21 cellular contexts compared by ENCODE assay signal in the genomic region with DNA sequence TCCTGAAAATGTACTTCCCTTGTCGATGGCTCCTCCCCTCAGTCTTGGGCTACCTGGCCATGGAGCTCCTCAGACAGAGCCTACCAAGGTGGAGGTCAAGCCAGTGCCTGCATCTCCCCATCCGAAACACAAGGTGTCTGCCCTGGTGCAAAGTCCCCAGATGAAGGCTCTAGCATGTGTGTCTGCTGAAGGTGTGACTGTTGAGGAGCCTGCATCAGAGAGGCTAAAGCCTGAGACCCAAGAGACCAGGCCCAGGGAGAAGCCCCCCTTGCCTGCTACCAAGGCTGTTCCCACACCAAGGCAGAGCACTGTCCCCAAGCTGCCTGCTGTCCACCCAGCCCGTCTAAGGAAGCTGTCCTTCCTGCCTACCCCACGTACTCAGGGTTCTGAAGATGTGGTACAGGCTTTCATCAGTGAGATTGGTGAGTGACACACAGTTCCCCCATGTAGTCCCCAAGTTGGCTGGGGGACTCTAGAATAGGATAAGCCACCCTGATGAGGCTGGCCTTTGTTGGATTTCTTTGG. TPM values are rescaled to one million over a fixed set of nuclear protein-coding genes. Genes with fewer than 3 reads are reported as not detected.
DNase-seq lines count a peak whose midpoint lies in the region; ATAC-seq and TF ChIP-seq lines count a peak whose summit lies in the region.
"Had no signal": no experiment of that assay in that cellular context is flagged by ENCODE, and none has a peak within 500 bp of the region (broad histone marks: within the 10 kb centered on the region; RNA-seq: fewer than 3 reads in every experiment).

No MANE protein-coding gene starts in this region.

- CTCF ChIA-PET in activated naive CD4-positive, alpha-beta T cell treated with anti-CD3 and anti-CD28 coated beads for 36 hours (lab: Charles Lee): no interaction called here
- CTCF ChIA-PET in Caco-2 (lab: Charles Lee): no interaction called here

- intact Hi-C loops in activated naive CD4-positive, alpha-beta T cell treated with anti-CD3 and anti-CD28 coated beads for 36 hours (cut with micrococcal nuclease): no loop called here
- intact Hi-C loops in activated T-helper 1 cell treated with anti-CD3 and anti-CD28 coated beads, Interleukin-12 subunit alpha, Interleukin-12 subunit beta, Interleukin-2, Interleukin-4 antibody, amounts not matched to agents 30 ng/mL and 10 ng/mL and 1 ng/mL, durations not matched to agents 14 hours and 24 hours and 36 hours (cut with micrococcal nuclease): no loop called here
- intact Hi-C loops in Caco-2 (cut with micrococcal nuclease; ENCODE audit: unreplicated experiment): no loop called here

- TF ChIP-seq CTCF in GM13976 (IDR thresholded peaks at IDR 0.05; ENCODE audit: borderline replicate concordance, control extremely low read depth, extremely low read depth, insufficient read depth, missing control alignments): no peak
- TF ChIP-seq CTCF in osteocyte (IDR thresholded peaks at IDR 0.05): no peak
- TF ChIP-seq CTCF in Caco-2 (IDR thresholded peaks at IDR 0.05; ENCODE audit: insufficient read depth in 1 of 2, low read depth in 1 of 2, low read length in 1 of 2, severe bottlenecking in 1 of 2, unreplicated experiment in 1 of 2): no peak

- DNase-seq in activated naive CD4-positive, alpha-beta T cell treated with anti-CD3 and anti-CD28 coated beads for 36 hours: no peak
- no peak for DNase-seq in activated naive CD4-positive, alpha-beta T cell (lab: John Stamatoyannopoulos, UW)
- peak; percentile 9 for DNase-seq in GM13976 (ENCODE audit: low spot score)
- no peak for DNase-seq in activated T-helper 1 cell treated with anti-CD3 and anti-CD28 coated beads, Interleukin-12 subunit alpha, Interleukin-12 subunit beta, Interleukin-2, Interleukin-4 antibody, amounts not matched to agents 30 ng/mL and 10 ng/mL and 1 ng/mL, durations not matched to agents 14 hours and 24 hours and 36 hours (ENCODE audit: low spot score)
- no peak for DNase-seq in stimulated activated effector memory CD8-positive, alpha-beta T cell treated with anti-CD3 and anti-CD28 coated beads, Interleukin-12 subunit alpha, Interleukin-12 subunit beta, amount 100 ng/mL, for 72 hours (ENCODE audit: low spot score in 2 of 2)
- DNase-seq in kidney glomerular epithelial cell (lab: John Stamatoyannopoulos, UW): no peak
- no peak for DNase-seq in osteocyte (ENCODE audit: extremely low spot score, unreplicated experiment)
- no peak for DNase-seq in Caco-2
- DNase-seq: BE2C; CD4-positive, CD25-positive, alpha-beta regulatory T cell; COR-L47; DMS153; GF-D8; HFFc6; NCI-H1436; NCI-H1930; NCI-H226; NCI-H524; NCI-H82; OCI-M1; SIG-M5 had no signal

- H3K9me3 ChIP-seq in Caco-2: no peaks in the 10 kb centered on the region
- H3K9me3 ChIP-seq: BE2C had no signal

- H3K27me3 Mint-ChIP-seq in activated naive CD4-positive, alpha-beta T cell treated with anti-CD3 and anti-CD28 coated beads for 36 hours (ENCODE audit: low read depth): no peaks in the 10 kb centered on the region
- no peaks in the 10 kb centered on the region for H3K27me3 Mint-ChIP-seq in activated T-helper 1 cell treated with anti-CD3 and anti-CD28 coated beads, Interleukin-12 subunit alpha, Interleukin-12 subunit beta, Interleukin-2, Interleukin-4 antibody, amounts not matched to agents 30 ng/mL and 10 ng/mL and 1 ng/mL, durations not matched to agents 14 hours and 24 hours and 36 hours (ENCODE audit: insufficient read depth)
- no peaks in the 10 kb centered on the region for H3K27me3 Mint-ChIP-seq in osteocyte (ENCODE audit: unreplicated experiment)
- no peaks in the 10 kb centered on the region for H3K27me3 Mint-ChIP-seq in Caco-2 (ENCODE audit: insufficient read depth, unreplicated experiment)
- H3K27me3 Mint-ChIP-seq: CD4-positive, CD25-positive, alpha-beta regulatory T cell had no signal

- H3K4me1 Mint-ChIP-seq in activated naive CD4-positive, alpha-beta T cell treated with anti-CD3 and anti-CD28 coated beads for 36 hours (ENCODE audit: low read depth): peaks cover 19% of the 10 kb centered on the region
- peaks cover 9% of the 10 kb centered on the region for H3K4me1 Mint-ChIP-seq in activated T-helper 1 cell treated with anti-CD3 and anti-CD28 coated beads, Interleukin-12 subunit alpha, Interleukin-12 subunit beta, Interleukin-2, Interleukin-4 antibody, amounts not matched to agents 30 ng/mL and 10 ng/mL and 1 ng/mL, durations not matched to agents 14 hours and 24 hours and 36 hours (ENCODE audit: low read depth)
- peaks cover 49% of the 10 kb centered on the region for H3K4me1 Mint-ChIP-seq in stimulated activated effector memory CD8-positive, alpha-beta T cell treated with anti-CD3 and anti-CD28 coated beads, Interleukin-12 subunit alpha, Interleukin-12 subunit beta, amount 100 ng/mL, for 72 hours
- H3K4me1 Mint-ChIP-seq in osteocyte (ENCODE audit: unreplicated experiment) (peaks cover 3% of the 10 kb centered on the region), Caco-2 (ENCODE audit: low read depth, unreplicated experiment) (peaks cover 10% of the 10 kb centered on the region)

- POLR2A ChIA-PET in Caco-2 (lab: Charles Lee): no interaction called here

- ATAC-seq in stimulated activated effector memory CD8-positive, alpha-beta T cell treated with anti-CD3 and anti-CD28 coated beads, Interleukin-12 subunit alpha, Interleukin-12 subunit beta, amount 100 ng/mL, for 72 hours: no peak

- no peaks in the 10 kb centered on the region for H3K27me3 ChIP-seq in Caco-2 (replicated peaks; ENCODE audit: control insufficient read depth, insufficient read depth, low read length)
- H3K27me3 ChIP-seq: BE2C had no signal

- H3K4me1 ChIP-seq in Caco-2: no peaks in the 10 kb centered on the region
- H3K4me1 ChIP-seq: BE2C had no signal

- in situ Hi-C loops in GM13976 (cut with MboI; ENCODE audit: low sequenced_read_pairs, unreplicated experiment): no loop called here

- peak overlapping the region; percentile 31 for H3K27ac Mint-ChIP-seq in activated naive CD4-positive, alpha-beta T cell treated with anti-CD3 and anti-CD28 coated beads for 36 hours
- peak overlapping the region; percentile 16 for H3K27ac Mint-ChIP-seq in activated T-helper 1 cell treated with anti-CD3 and anti-CD28 coated beads, Interleukin-12 subunit alpha, Interleukin-12 subunit beta, Interleukin-2, Interleukin-4 antibody, amounts not matched to agents 30 ng/mL and 10 ng/mL and 1 ng/mL, durations not matched to agents 14 hours and 24 hours and 36 hours
- peak overlapping the region; percentile 83 for H3K27ac Mint-ChIP-seq in stimulated activated effector memory CD8-positive, alpha-beta T cell treated with anti-CD3 and anti-CD28 coated beads, Interleukin-12 subunit alpha, Interleukin-12 subunit beta, amount 100 ng/mL, for 72 hours
- H3K27ac Mint-ChIP-seq in osteocyte (ENCODE audit: unreplicated experiment): no peak overlapping the region
- no peak overlapping the region for H3K27ac Mint-ChIP-seq in Caco-2 (ENCODE audit: unreplicated experiment)
- H3K27ac Mint-ChIP-seq: HFFc6 had no signal

- peaks cover 17% of the 10 kb centered on the region for H3K36me3 ChIP-seq in Caco-2 (ENCODE audit: control insufficient read depth, insufficient read depth, low read length)

- H3K4me3 ChIP-seq in Caco-2 (ENCODE audit: low read depth, low read length): no peak overlapping the region

- BruUV-seq in Caco-2 (replicated peaks; lab: Mats Ljungman, UMichigan): no TSS peak

- no peak overlapping the region for H3K4me3 Mint-ChIP-seq in activated naive CD4-positive, alpha-beta T cell treated with anti-CD3 and anti-CD28 coated beads for 36 hours
- no peak overlapping the region for H3K4me3 Mint-ChIP-seq in activated T-helper 1 cell treated with anti-CD3 and anti-CD28 coated beads, Interleukin-12 subunit alpha, Interleukin-12 subunit beta, Interleukin-2, Interleukin-4 antibody, amounts not matched to agents 30 ng/mL and 10 ng/mL and 1 ng/mL, durations not matched to agents 14 hours and 24 hours and 36 hours
- no peak overlapping the region for H3K4me3 Mint-ChIP-seq in stimulated activated effector memory CD8-positive, alpha-beta T cell treated with anti-CD3 and anti-CD28 coated beads, Interleukin-12 subunit alpha, Interleukin-12 subunit beta, amount 100 ng/mL, for 72 hours
- no peak overlapping the region for H3K4me3 Mint-ChIP-seq in osteocyte (ENCODE audit: unreplicated experiment)
- no peak overlapping the region for H3K4me3 Mint-ChIP-seq in Caco-2 (ENCODE audit: unreplicated experiment)
- H3K4me3 Mint-ChIP-seq: CD4-positive, CD25-positive, alpha-beta regulatory T cell; HFFc6 had no signal

- peaks cover 66% of the 10 kb centered on the region for H3K36me3 Mint-ChIP-seq in activated naive CD4-positive, alpha-beta T cell treated with anti-CD3 and anti-CD28 coated beads for 36 hours (ENCODE audit: low read depth)
- H3K36me3 Mint-ChIP-seq in activated T-helper 1 cell treated with anti-CD3 and anti-CD28 coated beads, Interleukin-12 subunit alpha, Interleukin-12 subunit beta, Interleukin-2, Interleukin-4 antibody, amounts not matched to agents 30 ng/mL and 10 ng/mL and 1 ng/mL, durations not matched to agents 14 hours and 24 hours and 36 hours (ENCODE audit: low read depth): peaks cover 56% of the 10 kb centered on the region
- peaks cover 100% of the 10 kb centered on the region for H3K36me3 Mint-ChIP-seq in stimulated activated effector memory CD8-positive, alpha-beta T cell treated with anti-CD3 and anti-CD28 coated beads, Interleukin-12 subunit alpha, Interleukin-12 subunit beta, amount 100 ng/mL, for 72 hours
- H3K36me3 Mint-ChIP-seq in osteocyte (ENCODE audit: unreplicated experiment) (peaks cover 53% of the 10 kb centered on the region), Caco-2 (ENCODE audit: insufficient read depth, unreplicated experiment) (peaks cover 89% of the 10 kb centered on the region)

- no peaks in the 10 kb centered on the region for H3K9me3 Mint-ChIP-seq in activated naive CD4-positive, alpha-beta T cell treated with anti-CD3 and anti-CD28 coated beads for 36 hours
- H3K9me3 Mint-ChIP-seq in activated T-helper 1 cell treated with anti-CD3 and anti-CD28 coated beads, Interleukin-12 subunit alpha, Interleukin-12 subunit beta, Interleukin-2, Interleukin-4 antibody, amounts not matched to agents 30 ng/mL and 10 ng/mL and 1 ng/mL, durations not matched to agents 14 hours and 24 hours and 36 hours: no peaks in the 10 kb centered on the region
- no peaks in the 10 kb centered on the region for H3K9me3 Mint-ChIP-seq in stimulated activated effector memory CD8-positive, alpha-beta T cell treated with anti-CD3 and anti-CD28 coated beads, Interleukin-12 subunit alpha, Interleukin-12 subunit beta, amount 100 ng/mL, for 72 hours
- H3K9me3 Mint-ChIP-seq in osteocyte (ENCODE audit: unreplicated experiment) (no peaks in the 10 kb centered on the region), Caco-2 (ENCODE audit: unreplicated experiment) (no peaks in the 10 kb centered on the region)
- H3K9me3 Mint-ChIP-seq: CD4-positive, CD25-positive, alpha-beta regulatory T cell; HFFc6 had no signal

RNA-seq across cellular contexts. Expression of a gene that starts 8.8 kb away (rescaled TPM):
- total RNA-seq in activated naive CD4-positive, alpha-beta T cell treated with anti-CD3 and anti-CD28 coated beads for 36 hours: 10 to 100 TPM; 54.6 to 55.0 TPM
- total RNA-seq in activated T-helper 1 cell treated with anti-CD3 and anti-CD28 coated beads, Interleukin-12 subunit alpha, Interleukin-12 subunit beta, Interleukin-2, Interleukin-4 antibody, amounts not matched to agents 30 ng/mL and 10 ng/mL and 1 ng/mL, durations not matched to agents 14 hours and 24 hours and 36 hours: 112 and 115 TPM in 2 replicates
- total RNA-seq in osteocyte (40.7 and 42.0 TPM in 2 replicates), Caco-2 (2022) (66.6 and 68.5 TPM in 2 replicates)

RNA-seq across cellular contexts. Expression of a gene that starts 10.5 kb away (rescaled TPM):
- total RNA-seq in activated naive CD4-positive, alpha-beta T cell treated with anti-CD3 and anti-CD28 coated beads for 36 hours: 100 to 1,000 TPM; 182 to 194 TPM
- 260 and 271 TPM in 2 replicates for total RNA-seq in activated T-helper 1 cell treated with anti-CD3 and anti-CD28 coated beads, Interleukin-12 subunit alpha, Interleukin-12 subunit beta, Interleukin-2, Interleukin-4 antibody, amounts not matched to agents 30 ng/mL and 10 ng/mL and 1 ng/mL, durations not matched to agents 14 hours and 24 hours and 36 hours
- total RNA-seq in osteocyte: 46.0 and 48.2 TPM in 2 replicates
- 137 and 147 TPM in 2 replicates for total RNA-seq in Caco-2 (2022)

RNA-seq across cellular contexts. Expression of a gene that starts 21.5 kb away (rescaled TPM):
- total RNA-seq in activated naive CD4-positive, alpha-beta T cell treated with anti-CD3 and anti-CD28 coated beads for 36 hours: 10 to 100 TPM; 46.5 to 46.6 TPM
- 78.6 and 87.1 TPM in 2 replicates for total RNA-seq in activated T-helper 1 cell treated with anti-CD3 and anti-CD28 coated beads, Interleukin-12 subunit alpha, Interleukin-12 subunit beta, Interleukin-2, Interleukin-4 antibody, amounts not matched to agents 30 ng/mL and 10 ng/mL and 1 ng/mL, durations not matched to agents 14 hours and 24 hours and 36 hours
- 112 and 114 TPM in 2 replicates for total RNA-seq in osteocyte
- total RNA-seq in Caco-2 (2022): 52.3 and 52.4 TPM in 2 replicates

Comparison
In these comparisons a context has a peak if more than half of its experiments do, and no peak if none do; other contexts are left out.
1. H3K27ac Mint-ChIP-seq: peak in activated naive CD4-positive, alpha-beta T cell treated with anti-CD3 and anti-CD28 coated beads for 36 hours (single experiment), activated T-helper 1 cell treated with anti-CD3 and anti-CD28 coated beads, Interleukin-12 subunit alpha, Interleukin-12 subunit beta, Interleukin-2, Interleukin-4 antibody, amounts not matched to agents 30 ng/mL and 10 ng/mL and 1 ng/mL, durations not matched to agents 14 hours and 24 hours and 36 hours (single experiment) and stimulated activated effector memory CD8-positive, alpha-beta T cell treated with anti-CD3 and anti-CD28 coated beads, Interleukin-12 subunit alpha, Interleukin-12 subunit beta, amount 100 ng/mL, for 72 hours (single experiment); none in osteocyte (single experiment) and Caco-2 (single experiment).